Comparison of ENCODE assay signal across 20 cellular contexts in genomic region chr1:151192047-151192446, GRCh38. TPM values are rescaled to one million over a fixed set of nuclear protein-coding genes. Genes with fewer than 3 reads are reported as not detected.
A peak's percentile ranks its signal among the peaks of the same experiment; 100 is the strongest.
DNase-seq lines count a peak whose midpoint lies in the region; ATAC-seq, FAIRE-seq and TF ChIP-seq lines count a peak whose summit lies in the region.
"Had no signal": no experiment of that assay in that cellular context is flagged by ENCODE, and none has a peak within 500 bp of the region (broad histone marks: within the 10 kb centered on the region; RNA-seq: fewer than 3 reads in every experiment).

No MANE protein-coding gene starts in this region.

- H3K9me3 Mint-ChIP-seq in astrocyte (ENCODE audit: unreplicated experiment), result no peaks in the 10 kb centered on the region
- H3K9me3 Mint-ChIP-seq in activated T-cell treated with anti-CD3 and anti-CD28 coated beads, Interleukin-2, amount 50 U/mL, for 24 hours, result no peaks in the 10 kb centered on the region
- H3K9me3 Mint-ChIP-seq: CD8-positive, alpha-beta T cell had no signal

- H3K9me3 ChIP-seq in astrocyte (ENCODE audit: insufficient read depth, low read depth, low read length), result no peaks in the 10 kb centered on the region
- no peaks in the 10 kb centered on the region for H3K9me3 ChIP-seq in small intestine (ENCODE audit: control insufficient read depth, low read depth)
- H3K9me3 ChIP-seq: HAP-1 had no signal

- no peak overlapping the region for H3K4me3 ChIP-seq in astrocyte (ENCODE audit: insufficient read depth, low read depth, low read length)
- no peak overlapping the region for H3K4me3 ChIP-seq in small intestine (ENCODE audit: low read depth in 1 of 2, low read length in 2 of 2)
- H3K4me3 ChIP-seq: HAP-1 had no signal

- H3K36me3 Mint-ChIP-seq in astrocyte (ENCODE audit: low read depth, unreplicated experiment), result no peaks in the 10 kb centered on the region
- H3K36me3 Mint-ChIP-seq in activated T-cell treated with anti-CD3 and anti-CD28 coated beads, Interleukin-2, amount 50 U/mL, for 24 hours (ENCODE audit: low read depth), result peaks cover 10% of the 10 kb centered on the region

- no peak overlapping the region for H3K27ac ChIP-seq in astrocyte (ENCODE audit: low read depth, low read length)
- H3K27ac ChIP-seq in small intestine (ENCODE audit: low read depth in 1 of 2, low read length in 1 of 2), result no peak overlapping the region
- H3K27ac ChIP-seq: 22Rv1, HL-60 had no signal

- H3K79me2 ChIP-seq in astrocyte (ENCODE audit: insufficient read depth, low read length), result peaks cover 28% of the 10 kb centered on the region

- H3K27ac Mint-ChIP-seq in astrocyte (ENCODE audit: unreplicated experiment), result no peak overlapping the region
- no peak overlapping the region for H3K27ac Mint-ChIP-seq in activated T-cell treated with anti-CD3 and anti-CD28 coated beads, Interleukin-2, amount 50 U/mL, for 24 hours
- H3K27ac Mint-ChIP-seq: CD14-positive monocyte; CD8-positive, alpha-beta T cell had no signal

- 68 to 73% (median 68%) methylated on average over 7 of the region's 7 CpGs for WGBS in small intestine, 3 donors

- no peaks in the 10 kb centered on the region for H3K27me3 ChIP-seq in astrocyte (ENCODE audit: insufficient read depth, low read length)
- no peaks in the 10 kb centered on the region for H3K27me3 ChIP-seq in small intestine (ENCODE audit: control insufficient read depth in 2 of 2, insufficient read depth in 2 of 2, low read length in 2 of 2)

- peak; percentile 21 for DNase-seq in activated effector memory CD4-positive, alpha-beta T cell treated with anti-CD3 and anti-CD28 coated beads, Interleukin-2, amount 50 U/mL, for 16 hours
- no peak for DNase-seq in activated effector memory CD4-positive, alpha-beta T cell treated with Interleukin-2 at 50 U/mL for 16 hours
- DNase-seq in astrocyte (ENCODE audit: low read depth) (no peak), mesenteric fat pad (ENCODE audit: low spot score) (peak; percentile 41), small intestine (no peak)
- DNase-seq in activated T-cell treated with anti-CD3 and anti-CD28 coated beads, Interleukin-2, amount 50 U/mL, for 24 hours, result no peak
- DNase-seq: CD8-positive, alpha-beta T cell; COR-L47; DMS153; DMS79 treated with DMSO at 0.1 percent for 48 hours; EL; GOT3 had no signal

- H3K36me3 ChIP-seq in astrocyte (ENCODE audit: insufficient read depth, low read length), result no peaks in the 10 kb centered on the region
- no peaks in the 10 kb centered on the region for H3K36me3 ChIP-seq in small intestine (ENCODE audit: control insufficient read depth in 2 of 2, insufficient read depth in 2 of 2, low read length in 2 of 2)

- H3K4me1 Mint-ChIP-seq in astrocyte (ENCODE audit: low read depth, unreplicated experiment), result peaks cover 12% of the 10 kb centered on the region
- H3K4me1 Mint-ChIP-seq in activated T-cell treated with anti-CD3 and anti-CD28 coated beads, Interleukin-2, amount 50 U/mL, for 24 hours (ENCODE audit: low read depth), result peaks cover 31% of the 10 kb centered on the region

- H4K20me1 ChIP-seq in astrocyte (ENCODE audit: insufficient read depth, low read length), result peaks cover 6% of the 10 kb centered on the region

- H2AFZ ChIP-seq in astrocyte (ENCODE audit: low read depth, low read length), result no peak overlapping the region

- no peak overlapping the region for H3K9ac ChIP-seq in astrocyte (ENCODE audit: low read length)

- TF ChIP-seq CTCF in astrocyte (IDR thresholded peaks at IDR 0.05; ENCODE audit: insufficient read depth, low read depth, low read length), result no peak

- no peak overlapping the region for H3K4me2 ChIP-seq in astrocyte (ENCODE audit: low read length)

- H3K4me1 ChIP-seq in astrocyte (ENCODE audit: insufficient read depth, low read length) (peaks cover 15% of the 10 kb centered on the region), small intestine (ENCODE audit: control insufficient read depth in 2 of 2, insufficient read depth in 1 of 2, low read depth in 1 of 2, low read length in 1 of 2) (peaks cover 0 to 3% of the 10 kb centered on the region in 2 donors)

- ATAC-seq in GM19324 (IDR thresholded peaks at IDR 0.05; ENCODE audit: low FRiP score, unreplicated experiment), result no peak
- ATAC-seq: CD8-positive, alpha-beta T cell had no signal

- peak overlapping the region; percentile 14 for H3K4me3 Mint-ChIP-seq in astrocyte (ENCODE audit: unreplicated experiment)
- no peak overlapping the region for H3K4me3 Mint-ChIP-seq in activated T-cell treated with anti-CD3 and anti-CD28 coated beads, Interleukin-2, amount 50 U/mL, for 24 hours
- H3K4me3 Mint-ChIP-seq: CD14-positive monocyte; CD8-positive, alpha-beta T cell had no signal

- no peaks in the 10 kb centered on the region for H3K27me3 Mint-ChIP-seq in astrocyte (ENCODE audit: low read depth, unreplicated experiment)
- no peaks in the 10 kb centered on the region for H3K27me3 Mint-ChIP-seq in activated T-cell treated with anti-CD3 and anti-CD28 coated beads, Interleukin-2, amount 50 U/mL, for 24 hours

- FAIRE-seq in astrocyte (lab: Jason Lieb, UNC) (no peak), small intestine (lab: Jason Lieb, UNC) (no peak)
- FAIRE-seq: D721Med, G401.6, GM12891 had no signal

RNA-seq across cellular contexts. Expression of gene VPS72, which starts 2.0 kb away (rescaled TPM):
- total RNA-seq in astrocyte (59.0 and 62.2 TPM in 2 replicates), mesenteric fat pad (34.6 TPM)
- 10 to 100 TPM; 27.3 to 35.7 (median 28.4) TPM for polyA plus RNA-seq in small intestine

RNA-seq across cellular contexts. Expression of gene PIP5K1A, which starts 6.3 kb away (rescaled TPM):
- total RNA-seq in astrocyte (104 and 121 TPM in 2 replicates), mesenteric fat pad (52.2 TPM)
- 10 to 100 TPM; 18.8 to 31.5 (median 31.3) TPM for polyA plus RNA-seq in small intestine

RNA-seq across cellular contexts. Expression of gene TMOD4, which starts 16.3 kb away (rescaled TPM):
- total RNA-seq in astrocyte (1.4 TPM in 1 of 2 replicates, not detected in the other), mesenteric fat pad (not detected)
- 1 to 10 TPM in 1 of 3 donors, under 1 TPM in 1, not detected in 1; 0.19 to 1.9 TPM for polyA plus RNA-seq in small intestine
- polyA plus RNA-seq: CD14-positive monocyte had no signal

RNA-seq across cellular contexts. Expression of gene SCNM1, which starts 26.1 kb away (rescaled TPM):
- total RNA-seq in astrocyte (64.3 and 66.5 TPM in 2 replicates), mesenteric fat pad (32.7 TPM)
- polyA plus RNA-seq in small intestine, result 10 to 100 TPM; 43.8 to 69.6 (median 51.1) TPM

RNA-seq across cellular contexts. Expression of gene LYSMD1, which starts 26.3 kb away (rescaled TPM):
- total RNA-seq in astrocyte, result 9.5 and 9.9 TPM in 2 replicates
- total RNA-seq in mesenteric fat pad, result 5.3 TPM
- 1 to 10 TPM; 3.2 to 7.2 (median 5.1) TPM for polyA plus RNA-seq in small intestine

Comparison
In these comparisons a context has a peak if more than half of its experiments do, and no peak if none do; other contexts are left out.
1. DNase-seq: peak in activated effector memory CD4-positive, alpha-beta T cell treated with anti-CD3 and anti-CD28 coated beads, Interleukin-2, amount 50 U/mL, for 16 hours (single experiment) and mesenteric fat pad (single experiment); none in activated effector memory CD4-positive, alpha-beta T cell treated with Interleukin-2 at 50 U/mL for 16 hours (single experiment), astrocyte (single experiment), activated T-cell treated with anti-CD3 and anti-CD28 coated beads, Interleukin-2, amount 50 U/mL, for 24 hours (single experiment) and small intestine (single experiment).